ENCODE assay signal across 13 cellular contexts in genomic region chr16:72202014-72202413, GRCh38. TPM values are rescaled to one million over a fixed set of nuclear protein-coding genes. Genes with fewer than 3 reads are reported as not detected.
DNase-seq lines count a peak whose midpoint lies in the region; ATAC-seq and TF ChIP-seq lines count a peak whose summit lies in the region.
"Had no signal": no experiment of that assay in that cellular context is flagged by ENCODE, and none has a peak within 500 bp of the region (broad histone marks: within the 10 kb centered on the region; RNA-seq: fewer than 3 reads in every experiment).

No MANE protein-coding gene starts in this region.

- TF ChIP-seq RAD21 in SK-N-SH (IDR thresholded peaks at IDR 0.05; ENCODE audit: low read length) (no peak), neural cell (conservative IDR thresholded peaks at IDR 0.05) (no peak)

- H3K4me2 ChIP-seq in SK-N-SH (no peak overlapping the region), mammary epithelial cell (ENCODE audit: insufficient read depth, low read depth, low read length) (no peak overlapping the region), neural cell (ENCODE audit: low read length) (no peak overlapping the region)

- H4K20me1 ChIP-seq in SK-N-SH (ENCODE audit: insufficient read depth), result no peaks in the 10 kb centered on the region
- H4K20me1 ChIP-seq in mammary epithelial cell (ENCODE audit: insufficient read depth, low read length), result no peaks in the 10 kb centered on the region
- H4K20me1 ChIP-seq in neural cell (ENCODE audit: insufficient read depth), result no peaks in the 10 kb centered on the region

- dilution Hi-C loops in mammary epithelial cell (cut with HindIII; ENCODE audit: low sequenced_read_pairs), result no loop called here

- H3K9me3 ChIP-seq in SK-N-SH (no peaks in the 10 kb centered on the region), mammary epithelial cell (replicated peaks; ENCODE audit: insufficient read depth, low read length) (no peaks in the 10 kb centered on the region), neural cell (ENCODE audit: low read length) (no peaks in the 10 kb centered on the region)
- H3K9me3 ChIP-seq: Peyer's patch, upper lobe of left lung had no signal

- WGBS in SK-N-SH (ENCODE audit: low lambda C conversion rate), result 62% methylated on average over 2 of the region's 2 CpGs
- 43% methylated on average over 2 of the region's 2 CpGs for WGBS in mammary epithelial cell (ENCODE audit: low coverage, missing lambda C conversion rate)

- BruUV-seq in mammary epithelial cell (replicated peaks; lab: Mats Ljungman, UMichigan), result no TSS peak

- no peak for TF ChIP-seq CTCF in SK-N-SH (IDR thresholded peaks at IDR 0.05)
- no peak for TF ChIP-seq CTCF in mammary epithelial cell (conservative IDR thresholded peaks at IDR 0.05 in 1 of 2, IDR thresholded peaks at IDR 0.05 in 1 of 2; ENCODE audit: extremely low read depth in 1 of 2, insufficient read depth in 1 of 2, low read depth in 1 of 2, low read length in 2 of 2)
- TF ChIP-seq CTCF in neural cell (IDR thresholded peaks at IDR 0.05; ENCODE audit: poor library complexity, severe bottlenecking), result no peak

- H3K27ac ChIP-seq in SK-N-SH (ENCODE audit: low read depth in 2 of 2, low read length in 1 of 2), result no peak overlapping the region
- H3K27ac ChIP-seq in mammary epithelial cell (ENCODE audit: insufficient read depth, low read depth, low read length), result no peak overlapping the region
- H3K27ac ChIP-seq in neural cell (ENCODE audit: low read length), result peak overlapping the region; percentile 100

- no peak overlapping the region for H2AFZ ChIP-seq in SK-N-SH (ENCODE audit: low read depth)
- H2AFZ ChIP-seq in mammary epithelial cell (ENCODE audit: low read depth, low read length), result no peak overlapping the region
- no peak overlapping the region for H2AFZ ChIP-seq in neural cell (ENCODE audit: low read depth, low read length)

- no peak for ATAC-seq in SK-N-SH treated with all-trans-retinoic acid at 6 μM for 48 hours
- ATAC-seq in HG03342 (IDR thresholded peaks at IDR 0.05; ENCODE audit: unreplicated experiment), result no peak

- H3K4me3 ChIP-seq in SK-N-SH (ENCODE audit: low read depth in 2 of 2, low read length in 1 of 2) (no peak overlapping the region), mammary epithelial cell (replicated peaks in 1 of 3; ENCODE audit: insufficient read depth in 1 of 3, low read depth in 2 of 3, low read length in 3 of 3) (no peak overlapping the region), neural cell (ENCODE audit: low read length) (no peak overlapping the region)
- H3K4me3 ChIP-seq: Peyer's patch, upper lobe of left lung had no signal

- H3K27me3 ChIP-seq in SK-N-SH (ENCODE audit: insufficient read depth), result no peaks in the 10 kb centered on the region
- H3K27me3 ChIP-seq in mammary epithelial cell (ENCODE audit: insufficient read depth, low read length), result no peaks in the 10 kb centered on the region
- H3K27me3 ChIP-seq in neural cell (ENCODE audit: insufficient read depth, low read depth, low read length), result no peaks in the 10 kb centered on the region
- H3K27me3 ChIP-seq: Peyer's patch, upper lobe of left lung had no signal

- H3K4me1 ChIP-seq in SK-N-SH (ENCODE audit: control insufficient read depth in 1 of 2, insufficient read depth in 2 of 2, low read depth in 1 of 2, low read length in 1 of 2), result peaks cover 4 to 40% of the 10 kb centered on the region in 2 experiments; a peak in 3 of 4 replicates
- peaks cover 23% of the 10 kb centered on the region for H3K4me1 ChIP-seq in mammary epithelial cell (ENCODE audit: insufficient read depth, low read length)
- H3K4me1 ChIP-seq: Peyer's patch had no signal

- POLR2A ChIA-PET in SK-N-SH (lab: Yijun Ruan, JAX), result no interaction called here

- no peak overlapping the region for H3K9ac ChIP-seq in SK-N-SH
- H3K9ac ChIP-seq in mammary epithelial cell (ENCODE audit: insufficient read depth, low read length), result no peak overlapping the region
- H3K9ac ChIP-seq in neural cell (ENCODE audit: low read length), result no peak overlapping the region

- H3F3A ChIP-seq in SK-N-SH (replicated peaks; ENCODE audit: insufficient read depth), result no peaks in the 10 kb centered on the region
- peaks cover 20% of the 10 kb centered on the region for H3F3A ChIP-seq in neural cell (ENCODE audit: insufficient read depth, low read length, poor library complexity, severe bottlenecking)

- H3K79me2 ChIP-seq in SK-N-SH (ENCODE audit: insufficient read depth) (no peaks in the 10 kb centered on the region), mammary epithelial cell (ENCODE audit: insufficient read depth, low read length) (no peaks in the 10 kb centered on the region), neural cell (replicated peaks; ENCODE audit: insufficient read depth, low read length) (no peaks in the 10 kb centered on the region)

- CTCF ChIA-PET in SK-N-SH (lab: Yijun Ruan, JAX), result interaction anchor here (5.0 kb wide), 1 partner anchor 265 kb away, joined by 23 read pairs; no protein-coding TSS in a partner anchor
- CTCF ChIA-PET in mammary epithelial cell (lab: Charles Lee; ENCODE audit: low non-redundant PET), result no interaction called here

- no peaks in the 10 kb centered on the region for H3K36me3 ChIP-seq in SK-N-SH (replicated peaks in 1 of 2; ENCODE audit: control insufficient read depth in 1 of 2, insufficient read depth in 2 of 2, low read length in 1 of 2)
- no peaks in the 10 kb centered on the region for H3K36me3 ChIP-seq in mammary epithelial cell (ENCODE audit: insufficient read depth, low read length)
- no peaks in the 10 kb centered on the region for H3K36me3 ChIP-seq in neural cell (ENCODE audit: insufficient read depth, low read length)
- H3K36me3 ChIP-seq: Peyer's patch, upper lobe of left lung had no signal

- H3K9me2 ChIP-seq in SK-N-SH (no peaks in the 10 kb centered on the region), neural cell (ENCODE audit: insufficient read depth, low read length) (no peaks in the 10 kb centered on the region)

- in situ Hi-C loops in mammary epithelial cell (cut with MboI; ENCODE audit: low sequenced_read_pairs in 2 of 2), result no loop called here

- TF ChIP-seq EP300 in SK-N-SH (IDR thresholded peaks at IDR 0.05; ENCODE audit: borderline replicate concordance in 1 of 2, low read depth in 1 of 2, low read length in 1 of 2), result no peak
- no peak for TF ChIP-seq EP300 in neural cell (conservative IDR thresholded peaks at IDR 0.05; ENCODE audit: poor library complexity, severe bottlenecking)

- intact Hi-C loops in mammary epithelial cell (cut with micrococcal nuclease), result no loop called here

- DNase-seq in SK-N-SH (no peak), HS-5 (ENCODE audit: low read depth) (peak; percentile 18), mammary epithelial cell (peak; percentile 85), NCI-H2196 (lab: John Stamatoyannopoulos, UW; ENCODE audit: unreplicated experiment) (no peak)
- DNase-seq in stimulated activated CD4-positive, alpha-beta T cell treated with anti-CD3 and anti-CD28 coated beads, Interleukin-4, amount 100 ng/mL, for 4 hours, result no peak
- DNase-seq: activated B cell treated with CpG ODN at 0.5 μM for 24 hours; CD4-positive, CD25-positive, alpha-beta regulatory T cell; T-helper 1 cell had no signal

TF ChIP-seq in SK-N-SH, 30 proteins besides CTCF, POLR2A, EP300 and RAD21 (continues in another document):
- TF ChIP-seq SMC3 (IDR thresholded peaks at IDR 0.05; ENCODE audit: low read depth, low read length) (no peak), FOSL2 (IDR thresholded peaks at IDR 0.05; ENCODE audit: borderline replicate concordance, low read depth) (0 out of 2 replicates have a peak, but pooled peaks have one; percentile 24), EZH2phosphoT487 (IDR thresholded peaks at IDR 0.05; ENCODE audit: borderline replicate concordance, low read depth) (no peak), GABPA (IDR thresholded peaks at IDR 0.05; ENCODE audit: low read depth) (no peak), FOXJ3 (CRISPR knock-in tag; IDR thresholded peaks at IDR 0.05) (no peak)

TF ChIP-seq in SK-N-SH treated with all-trans-retinoic acid at 6 μM for 48 hours, 23 proteins besides CTCF, POLR2A, EP300 and RAD21 (continues in another document):
- TF ChIP-seq ZNF565 (CRISPR knock-in tag; conservative IDR thresholded peaks at IDR 0.05; ENCODE audit: low read depth) (no peak), ZNF70 (CRISPR knock-in tag; IDR thresholded peaks at IDR 0.05) (no peak), ZNF8 (CRISPR knock-in tag; IDR thresholded peaks at IDR 0.05) (no peak), SNAI2 (CRISPR knock-in tag; IDR thresholded peaks at IDR 0.05) (no peak), GLIS3 (CRISPR knock-in tag; IDR thresholded peaks at IDR 0.05) (no peak)

TF ChIP-seq in neural cell, 6 proteins besides CTCF, POLR2A, EP300 and RAD21 (continues in another document):
- no peak for TF ChIP-seq MXI1 (conservative IDR thresholded peaks at IDR 0.05; ENCODE audit: poor library complexity, severe bottlenecking)
- TF ChIP-seq SMC3 (conservative IDR thresholded peaks at IDR 0.05; ENCODE audit: poor library complexity), result no peak
- no peak for TF ChIP-seq EZH2 (IDR thresholded peaks at IDR 0.05; ENCODE audit: borderline replicate concordance, insufficient read depth, low read length, poor library complexity, severe bottlenecking)
- no peak for TF ChIP-seq TAF1 (IDR thresholded peaks at IDR 0.05; ENCODE audit: low read depth)
- TF ChIP-seq POLR2AphosphoS5 (IDR thresholded peaks at IDR 0.05), result no peak

RNA-seq across cellular contexts. Expression of gene PMFBP1, which starts 30.1 kb away (rescaled TPM):
- 0.16 and 0.21 TPM in 2 replicates for polyA plus RNA-seq in SK-N-SH (2012; rRNA removed)
- polyA plus RNA-seq in SK-N-SH (2012; cell fraction: cytosol; rRNA removed), result 0.05 and 0.10 TPM in 2 replicates
- polyA plus RNA-seq in SK-N-SH (2012; cell fraction: nucleus; rRNA removed), result 0.68 and 0.79 TPM in 2 replicates
- total RNA-seq in mammary epithelial cell, result under 1 TPM; under 0.01 to 0.49 TPM
- 0.07 TPM for polyA plus RNA-seq in mammary epithelial cell
- polyA minus RNA-seq in mammary epithelial cell, result 4.2 TPM
- 0.12 and 1.0 TPM in 2 replicates for polyA plus RNA-seq in neural cell
- 2.2 and 2.7 TPM in 2 replicates for polyA minus RNA-seq in neural cell
- polyA plus RNA-seq: CD4-positive, CD25-positive, alpha-beta regulatory T cell had no signal

Comparison
In these comparisons a context has a peak if more than half of its experiments do, and no peak if none do; other contexts are left out.
1. DNase-seq: peak in HS-5 (single experiment) and mammary epithelial cell (single experiment); none in SK-N-SH (single experiment), NCI-H2196 (single experiment) and stimulated activated CD4-positive, alpha-beta T cell treated with anti-CD3 and anti-CD28 coated beads, Interleukin-4, amount 100 ng/mL, for 4 hours (0 of 2).